ENCODE assay signal across 7 cellular contexts in the genomic region with DNA sequence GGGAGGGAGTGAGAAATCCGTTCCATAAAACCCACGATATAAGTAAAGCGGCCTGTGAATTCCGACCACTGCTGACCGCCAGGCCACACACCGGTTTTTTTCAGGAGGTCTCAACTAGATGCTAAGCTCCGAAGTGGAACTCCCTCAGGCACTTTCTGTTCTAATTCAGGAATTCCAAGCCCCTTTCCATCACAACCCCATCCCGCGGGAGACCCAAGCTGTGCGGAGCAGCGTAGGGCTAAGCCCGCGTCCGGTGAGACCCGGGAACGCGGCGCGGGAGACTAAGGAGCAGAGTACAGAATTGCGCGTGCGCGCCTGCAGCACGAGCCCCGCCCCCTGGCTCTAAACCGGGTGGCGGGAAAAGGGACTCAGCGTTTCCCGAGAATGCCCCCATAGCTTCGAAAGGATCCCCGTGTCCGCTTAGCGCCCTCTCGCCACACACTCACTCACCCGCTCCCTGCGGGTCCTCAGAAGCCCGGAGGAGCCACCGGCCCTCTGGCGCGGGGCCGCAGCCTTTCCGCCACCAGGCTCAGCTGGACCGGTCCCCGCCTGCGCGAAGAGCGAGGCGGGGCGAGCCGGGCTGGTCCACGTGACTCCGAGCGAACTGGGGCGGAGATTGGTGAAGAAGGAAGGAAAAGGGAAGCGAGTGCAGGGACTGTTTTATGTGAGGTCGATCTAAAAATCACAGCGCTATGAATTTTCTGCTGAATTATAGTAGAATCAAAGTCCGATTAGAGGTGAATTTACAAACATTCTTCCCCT. TPM values are rescaled to one million over a fixed set of nuclear protein-coding genes. Genes with fewer than 3 reads are reported as not detected.
DNase-seq lines count a peak whose midpoint lies in the region; ATAC-seq and TF ChIP-seq lines count a peak whose summit lies in the region.

A gene with protein sequence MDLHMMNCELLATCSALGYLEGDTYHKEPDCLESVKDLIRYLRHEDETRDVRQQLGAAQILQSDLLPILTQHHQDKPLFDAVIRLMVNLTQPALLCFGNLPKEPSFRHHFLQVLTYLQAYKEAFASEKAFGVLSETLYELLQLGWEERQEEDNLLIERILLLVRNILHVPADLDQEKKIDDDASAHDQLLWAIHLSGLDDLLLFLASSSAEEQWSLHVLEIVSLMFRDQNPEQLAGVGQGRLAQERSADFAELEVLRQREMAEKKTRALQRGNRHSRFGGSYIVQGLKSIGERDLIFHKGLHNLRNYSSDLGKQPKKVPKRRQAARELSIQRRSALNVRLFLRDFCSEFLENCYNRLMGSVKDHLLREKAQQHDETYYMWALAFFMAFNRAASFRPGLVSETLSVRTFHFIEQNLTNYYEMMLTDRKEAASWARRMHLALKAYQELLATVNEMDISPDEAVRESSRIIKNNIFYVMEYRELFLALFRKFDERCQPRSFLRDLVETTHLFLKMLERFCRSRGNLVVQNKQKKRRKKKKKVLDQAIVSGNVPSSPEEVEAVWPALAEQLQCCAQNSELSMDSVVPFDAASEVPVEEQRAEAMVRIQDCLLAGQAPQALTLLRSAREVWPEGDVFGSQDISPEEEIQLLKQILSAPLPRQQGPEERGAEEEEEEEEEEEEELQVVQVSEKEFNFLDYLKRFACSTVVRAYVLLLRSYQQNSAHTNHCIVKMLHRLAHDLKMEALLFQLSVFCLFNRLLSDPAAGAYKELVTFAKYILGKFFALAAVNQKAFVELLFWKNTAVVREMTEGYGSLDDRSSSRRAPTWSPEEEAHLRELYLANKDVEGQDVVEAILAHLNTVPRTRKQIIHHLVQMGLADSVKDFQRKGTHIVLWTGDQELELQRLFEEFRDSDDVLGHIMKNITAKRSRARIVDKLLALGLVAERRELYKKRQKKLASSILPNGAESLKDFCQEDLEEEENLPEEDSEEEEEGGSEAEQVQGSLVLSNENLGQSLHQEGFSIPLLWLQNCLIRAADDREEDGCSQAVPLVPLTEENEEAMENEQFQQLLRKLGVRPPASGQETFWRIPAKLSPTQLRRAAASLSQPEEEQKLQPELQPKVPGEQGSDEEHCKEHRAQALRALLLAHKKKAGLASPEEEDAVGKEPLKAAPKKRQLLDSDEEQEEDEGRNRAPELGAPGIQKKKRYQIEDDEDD (minus strand): TSS at position 567 of the 762 bp plus-strand sequence. CDS start 15,256 bp downstream, outside the sequence.

- no peaks in the 10 kb centered on the region for H3K36me3 ChIP-seq in hepatocyte (replicated peaks; ENCODE audit: insufficient read depth, low read depth)

- no peak for TF ChIP-seq CTCF in hepatocyte (IDR thresholded peaks at IDR 0.05; ENCODE audit: poor library complexity)

- peaks cover 11% of the 10 kb centered on the region for H3K79me2 ChIP-seq in hepatocyte

- ATAC-seq in GM18502 (IDR thresholded peaks at IDR 0.05; ENCODE audit: poor library complexity, unreplicated experiment) (peak; percentile 92), HG02943 (IDR thresholded peaks at IDR 0.05; ENCODE audit: low read depth, unreplicated experiment) (peak; percentile 90)

- no peaks in the 10 kb centered on the region for H3K9me3 ChIP-seq in hepatocyte (ENCODE audit: low read depth)

- DNase-seq in NCI-H1930 (lab: John Stamatoyannopoulos, UW) (peak; percentile 89 to 94), T-helper 9 cell (peak; percentile 74), astrocyte of the hippocampus (ENCODE audit: low read depth, low spot score) (peak; percentile 95), hepatocyte (ENCODE audit: low spot score) (peak; percentile 95), renal cortical epithelial cell (ENCODE audit: low read depth) (peak; percentile 73)

- no peaks in the 10 kb centered on the region for H3K27me3 ChIP-seq in hepatocyte

- H3K9me2 ChIP-seq in hepatocyte (replicated peaks; ENCODE audit: insufficient read depth) = no peaks in the 10 kb centered on the region

- H4K20me1 ChIP-seq in hepatocyte (ENCODE audit: insufficient read depth, poor library complexity, severe bottlenecking) = no peaks in the 10 kb centered on the region

- H3K4me3 ChIP-seq in hepatocyte = peak within 1 kb of the TSS; percentile 62

- peak within 1 kb of the TSS; percentile 88 for H2AFZ ChIP-seq in hepatocyte

- WGBS in hepatocyte (ENCODE audit: low lambda C conversion rate, missing lambda C conversion rate) = under 1% methylated on average over 58 of the region's 58 CpGs

- peaks cover 6% of the 10 kb centered on the region for H3K4me1 ChIP-seq in hepatocyte (ENCODE audit: insufficient read depth)

- peak within 1 kb of the TSS; percentile 73 for H3K4me2 ChIP-seq in hepatocyte

- H3K27ac ChIP-seq in hepatocyte = peak within 1 kb of the TSS; percentile 88

RNA-seq across cellular contexts. Expression of the gene that starts here (rescaled TPM):
- 7.9 and 9.6 TPM in 2 replicates for total RNA-seq in hepatocyte
- 12.4 and 13.0 TPM in 2 replicates for polyA plus RNA-seq in hepatocyte
- total RNA-seq in renal cortical epithelial cell = 5.2 and 8.7 TPM in 2 replicates

Comparison
In these comparisons a context has a peak if more than half of its experiments do, and no peak if none do; other contexts are left out.
1. Peak in every context shown above with its lines: DNase-seq, ATAC-seq, H3K4me3 ChIP-seq and H3K27ac ChIP-seq.